Comparison of ENCODE assay signal across 2 cellular contexts in the genomic region with DNA sequence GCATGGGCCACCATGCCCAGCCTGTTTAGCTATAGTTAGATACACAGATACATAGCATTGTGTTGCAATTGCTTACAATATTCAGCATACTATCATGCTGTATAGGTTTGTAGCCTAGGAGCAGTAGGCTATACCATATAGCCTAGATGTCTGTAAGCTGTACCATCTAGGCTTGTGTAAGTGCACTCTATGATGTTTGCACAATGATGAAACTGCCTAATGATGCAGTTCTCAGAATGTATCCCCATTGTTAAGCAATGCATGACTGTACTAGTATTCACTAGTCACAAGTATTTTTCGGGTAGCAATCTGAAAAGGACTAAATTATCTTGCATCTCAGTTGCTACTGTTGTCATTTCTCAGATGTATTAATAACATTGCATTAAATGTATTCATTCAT.
A peak's percentile ranks its signal among the peaks of the same experiment; 100 is the strongest.
TF ChIP-seq lines count a peak whose summit lies in the region.

No MANE protein-coding gene starts in this region.

TF ChIP-seq in A549, 52 proteins besides CTCF, POLR2A, EP300 and RAD21:
- no peak for TF ChIP-seq FOSL2 (IDR thresholded peaks at IDR 0.05)
- peak; percentile 45; the same call in 1 of the 2 replicates for TF ChIP-seq FOSL2 (CRISPR knock-in tag; IDR thresholded peaks at IDR 0.05)
- TF ChIP-seq CEBPB (IDR thresholded peaks at IDR 0.05) = peak in 1 of 2 experiments; percentile 43; a peak in 1 of 4 replicates
- no peak for TF ChIP-seq SMC3 (IDR thresholded peaks at IDR 0.05)
- TF ChIP-seq FOXS1 (CRISPR knock-in tag; IDR thresholded peaks at IDR 0.05) = no peak
- no peak for TF ChIP-seq HOXA7 (CRISPR knock-in tag; IDR thresholded peaks at IDR 0.05)
TF ChIP-seq in A549: peak in this region for 2.

TF ChIP-seq in IMR-90, 13 proteins besides CTCF, POLR2A, EP300 and RAD21:
- TF ChIP-seq CEBPB (IDR thresholded peaks at IDR 0.05; ENCODE audit: low read depth, low read length) (peak; percentile 98), FOS (IDR thresholded peaks at IDR 0.05; ENCODE audit: low read depth, low read length) (peak; percentile 59; the same call in 1 of the 2 replicates), RCOR1 (IDR thresholded peaks at IDR 0.05; ENCODE audit: insufficient replicate concordance, low read length) (no peak), RFX5 (IDR thresholded peaks at IDR 0.05; ENCODE audit: low read depth, low read length) (0 out of 2 replicates have a peak, but pooled peaks have one; percentile 38)
